ENCODE assay signal across 2 cellular contexts in the genomic region with DNA sequence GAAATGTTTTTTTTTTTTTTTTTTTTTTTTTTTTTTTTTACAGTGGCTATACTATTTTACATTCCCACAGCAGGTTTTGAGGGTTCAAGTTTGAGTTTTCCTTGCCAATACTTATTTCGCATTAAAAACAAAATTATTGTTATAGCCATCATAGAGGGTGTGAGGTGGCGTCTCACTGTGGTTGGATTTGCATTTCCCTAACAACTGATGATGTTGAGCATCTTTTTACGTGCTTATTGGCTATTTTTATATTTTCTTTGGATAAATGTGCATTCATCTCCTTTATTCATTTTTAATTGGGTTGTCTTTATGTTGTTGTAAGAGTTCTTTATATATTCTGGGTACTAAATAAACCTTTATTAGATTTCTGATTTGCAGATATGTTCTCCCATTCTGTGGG.
TF ChIP-seq lines count a peak whose summit lies in the region.

No MANE protein-coding gene starts in this region.

TF ChIP-seq in A549, 52 proteins besides CTCF, POLR2A, EP300 and RAD21:
- TF ChIP-seq SMC3 (IDR thresholded peaks at IDR 0.05) (no peak), RFX5 (IDR thresholded peaks at IDR 0.05) (peak; percentile 94)
TF ChIP-seq in A549: peak in this region for 1.

TF ChIP-seq in H1, 55 proteins besides CTCF, POLR2A, EP300 and RAD21:
- TF ChIP-seq SRF (IDR thresholded peaks at IDR 0.05; ENCODE audit: low read depth, low read length) (no peak), BACH1 (IDR thresholded peaks at IDR 0.05; ENCODE audit: low read length) (no peak), CREB1 (IDR thresholded peaks at IDR 0.05) (no peak), RFX5 (IDR thresholded peaks at IDR 0.05; ENCODE audit: borderline replicate concordance, low read depth, low read length) (peak; percentile 56; the same call in 1 of the 2 replicates), BCL11A (IDR thresholded peaks at IDR 0.05; ENCODE audit: low read depth in 2 of 2, low read length in 2 of 2) (no peak), POU5F1 (IDR thresholded peaks at IDR 0.05; ENCODE audit: low read depth, low read length) (no peak)
- TF ChIP-seq, protein P1, sequence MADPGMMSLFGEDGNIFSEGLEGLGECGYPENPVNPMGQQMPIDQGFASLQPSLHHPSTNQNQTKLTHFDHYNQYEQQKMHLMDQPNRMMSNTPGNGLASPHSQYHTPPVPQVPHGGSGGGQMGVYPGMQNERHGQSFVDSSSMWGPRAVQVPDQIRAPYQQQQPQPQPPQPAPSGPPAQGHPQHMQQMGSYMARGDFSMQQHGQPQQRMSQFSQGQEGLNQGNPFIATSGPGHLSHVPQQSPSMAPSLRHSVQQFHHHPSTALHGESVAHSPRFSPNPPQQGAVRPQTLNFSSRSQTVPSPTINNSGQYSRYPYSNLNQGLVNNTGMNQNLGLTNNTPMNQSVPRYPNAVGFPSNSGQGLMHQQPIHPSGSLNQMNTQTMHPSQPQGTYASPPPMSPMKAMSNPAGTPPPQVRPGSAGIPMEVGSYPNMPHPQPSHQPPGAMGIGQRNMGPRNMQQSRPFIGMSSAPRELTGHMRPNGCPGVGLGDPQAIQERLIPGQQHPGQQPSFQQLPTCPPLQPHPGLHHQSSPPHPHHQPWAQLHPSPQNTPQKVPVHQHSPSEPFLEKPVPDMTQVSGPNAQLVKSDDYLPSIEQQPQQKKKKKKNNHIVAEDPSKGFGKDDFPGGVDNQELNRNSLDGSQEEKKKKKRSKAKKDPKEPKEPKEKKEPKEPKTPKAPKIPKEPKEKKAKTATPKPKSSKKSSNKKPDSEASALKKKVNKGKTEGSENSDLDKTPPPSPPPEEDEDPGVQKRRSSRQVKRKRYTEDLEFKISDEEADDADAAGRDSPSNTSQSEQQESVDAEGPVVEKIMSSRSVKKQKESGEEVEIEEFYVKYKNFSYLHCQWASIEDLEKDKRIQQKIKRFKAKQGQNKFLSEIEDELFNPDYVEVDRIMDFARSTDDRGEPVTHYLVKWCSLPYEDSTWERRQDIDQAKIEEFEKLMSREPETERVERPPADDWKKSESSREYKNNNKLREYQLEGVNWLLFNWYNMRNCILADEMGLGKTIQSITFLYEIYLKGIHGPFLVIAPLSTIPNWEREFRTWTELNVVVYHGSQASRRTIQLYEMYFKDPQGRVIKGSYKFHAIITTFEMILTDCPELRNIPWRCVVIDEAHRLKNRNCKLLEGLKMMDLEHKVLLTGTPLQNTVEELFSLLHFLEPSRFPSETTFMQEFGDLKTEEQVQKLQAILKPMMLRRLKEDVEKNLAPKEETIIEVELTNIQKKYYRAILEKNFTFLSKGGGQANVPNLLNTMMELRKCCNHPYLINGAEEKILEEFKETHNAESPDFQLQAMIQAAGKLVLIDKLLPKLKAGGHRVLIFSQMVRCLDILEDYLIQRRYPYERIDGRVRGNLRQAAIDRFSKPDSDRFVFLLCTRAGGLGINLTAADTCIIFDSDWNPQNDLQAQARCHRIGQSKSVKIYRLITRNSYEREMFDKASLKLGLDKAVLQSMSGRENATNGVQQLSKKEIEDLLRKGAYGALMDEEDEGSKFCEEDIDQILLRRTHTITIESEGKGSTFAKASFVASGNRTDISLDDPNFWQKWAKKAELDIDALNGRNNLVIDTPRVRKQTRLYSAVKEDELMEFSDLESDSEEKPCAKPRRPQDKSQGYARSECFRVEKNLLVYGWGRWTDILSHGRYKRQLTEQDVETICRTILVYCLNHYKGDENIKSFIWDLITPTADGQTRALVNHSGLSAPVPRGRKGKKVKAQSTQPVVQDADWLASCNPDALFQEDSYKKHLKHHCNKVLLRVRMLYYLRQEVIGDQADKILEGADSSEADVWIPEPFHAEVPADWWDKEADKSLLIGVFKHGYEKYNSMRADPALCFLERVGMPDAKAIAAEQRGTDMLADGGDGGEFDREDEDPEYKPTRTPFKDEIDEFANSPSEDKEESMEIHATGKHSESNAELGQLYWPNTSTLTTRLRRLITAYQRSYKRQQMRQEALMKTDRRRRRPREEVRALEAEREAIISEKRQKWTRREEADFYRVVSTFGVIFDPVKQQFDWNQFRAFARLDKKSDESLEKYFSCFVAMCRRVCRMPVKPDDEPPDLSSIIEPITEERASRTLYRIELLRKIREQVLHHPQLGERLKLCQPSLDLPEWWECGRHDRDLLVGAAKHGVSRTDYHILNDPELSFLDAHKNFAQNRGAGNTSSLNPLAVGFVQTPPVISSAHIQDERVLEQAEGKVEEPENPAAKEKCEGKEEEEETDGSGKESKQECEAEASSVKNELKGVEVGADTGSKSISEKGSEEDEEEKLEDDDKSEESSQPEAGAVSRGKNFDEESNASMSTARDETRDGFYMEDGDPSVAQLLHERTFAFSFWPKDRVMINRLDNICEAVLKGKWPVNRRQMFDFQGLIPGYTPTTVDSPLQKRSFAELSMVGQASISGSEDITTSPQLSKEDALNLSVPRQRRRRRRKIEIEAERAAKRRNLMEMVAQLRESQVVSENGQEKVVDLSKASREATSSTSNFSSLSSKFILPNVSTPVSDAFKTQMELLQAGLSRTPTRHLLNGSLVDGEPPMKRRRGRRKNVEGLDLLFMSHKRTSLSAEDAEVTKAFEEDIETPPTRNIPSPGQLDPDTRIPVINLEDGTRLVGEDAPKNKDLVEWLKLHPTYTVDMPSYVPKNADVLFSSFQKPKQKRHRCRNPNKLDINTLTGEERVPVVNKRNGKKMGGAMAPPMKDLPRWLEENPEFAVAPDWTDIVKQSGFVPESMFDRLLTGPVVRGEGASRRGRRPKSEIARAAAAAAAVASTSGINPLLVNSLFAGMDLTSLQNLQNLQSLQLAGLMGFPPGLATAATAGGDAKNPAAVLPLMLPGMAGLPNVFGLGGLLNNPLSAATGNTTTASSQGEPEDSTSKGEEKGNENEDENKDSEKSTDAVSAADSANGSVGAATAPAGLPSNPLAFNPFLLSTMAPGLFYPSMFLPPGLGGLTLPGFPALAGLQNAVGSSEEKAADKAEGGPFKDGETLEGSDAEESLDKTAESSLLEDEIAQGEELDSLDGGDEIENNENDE (IDR thresholded peaks at IDR 0.05; ENCODE audit: insufficient replicate concordance, low read length) = no peak
- TF ChIP-seq, protein P2, sequence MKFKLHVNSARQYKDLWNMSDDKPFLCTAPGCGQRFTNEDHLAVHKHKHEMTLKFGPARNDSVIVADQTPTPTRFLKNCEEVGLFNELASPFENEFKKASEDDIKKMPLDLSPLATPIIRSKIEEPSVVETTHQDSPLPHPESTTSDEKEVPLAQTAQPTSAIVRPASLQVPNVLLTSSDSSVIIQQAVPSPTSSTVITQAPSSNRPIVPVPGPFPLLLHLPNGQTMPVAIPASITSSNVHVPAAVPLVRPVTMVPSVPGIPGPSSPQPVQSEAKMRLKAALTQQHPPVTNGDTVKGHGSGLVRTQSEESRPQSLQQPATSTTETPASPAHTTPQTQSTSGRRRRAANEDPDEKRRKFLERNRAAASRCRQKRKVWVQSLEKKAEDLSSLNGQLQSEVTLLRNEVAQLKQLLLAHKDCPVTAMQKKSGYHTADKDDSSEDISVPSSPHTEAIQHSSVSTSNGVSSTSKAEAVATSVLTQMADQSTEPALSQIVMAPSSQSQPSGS (IDR thresholded peaks at IDR 0.05; ENCODE audit: low read length) = no peak
